ENCODE assay signal across 22 cellular contexts in the genomic region with DNA sequence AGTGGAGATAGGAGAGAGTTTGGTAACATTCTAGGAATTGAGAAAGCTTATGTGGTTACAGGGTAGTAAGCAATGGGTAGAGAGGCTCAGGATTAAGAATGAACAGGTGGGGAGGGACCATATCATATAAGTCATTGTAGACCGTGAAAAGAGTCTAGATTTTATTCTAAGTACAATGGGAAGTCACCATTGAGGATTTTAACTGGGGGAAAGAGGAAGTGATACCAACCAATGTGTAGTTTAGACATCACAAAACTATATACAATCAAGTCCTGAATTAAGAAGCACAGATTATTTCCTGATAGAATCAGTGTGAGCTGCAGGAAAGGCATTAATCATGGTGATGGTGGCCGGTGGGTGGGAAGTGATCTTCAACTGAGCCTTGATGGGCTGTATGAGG.
"Had no signal": no experiment of that assay in that cellular context is flagged by ENCODE, and none has a peak within 500 bp of the region (broad histone marks: within the 10 kb centered on the region; RNA-seq: fewer than 3 reads in every experiment).

No MANE protein-coding gene starts in this region.

- DNase-seq: activated CD4-positive, alpha-beta memory T cell treated with anti-CD3 and anti-CD28 coated beads, Interleukin-2, amount 10 ng/mL, durations not matched to agents 7 days and 5 days; activated CD4-positive, alpha-beta T cell treated with anti-CD3 and anti-CD28 coated beads for 36 hours; activated CD4-positive, alpha-beta T cell treated with anti-CD3 and anti-CD28 coated beads, Interleukin-2, amount 50 U/mL, for 1 hour; activated gamma-delta T cell treated with Interleukin-2 at 50 U/mL for 16 hours; activated naive CD4-positive, alpha-beta T cell treated with anti-CD3 and anti-CD28 coated beads, Interleukin-2, amount 10 ng/mL, durations not matched to agents 7 days and 5 days; activated naive CD8-positive, alpha-beta T cell treated with anti-CD3 and anti-CD28 coated beads for 36 hours; activated T-cell treated with anti-CD3 and anti-CD28 coated beads for 4 hours; activated T-cell treated with anti-CD3 and anti-CD28 coated beads, Interleukin-2, amount 50 U/mL, for 72 hours; MG63; NCI-H1105; NCI-H1436; NCI-H1694 treated with DMSO at 0.1 percent for 48 hours; NCI-H2029 treated with DMSO at 0.1 percent for 48 hours; NCI-H345; NCI-H510A; NCI-H526 treated with DMSO at 0.1 percent for 48 hours; NK-92 treated with Interleukin-12 subunit alpha and Interleukin-12 subunit beta, amount 100 ng/mL, for 24 hours; SIG-M5; T-helper 2 cell; WERI-Rb-1 had no signal

- H3K4me1 Mint-ChIP-seq: activated CD4-positive, alpha-beta memory T cell treated with anti-CD3 and anti-CD28 coated beads, Interleukin-2, amount 10 ng/mL, durations not matched to agents 7 days and 5 days; activated CD4-positive, alpha-beta T cell treated with anti-CD3 and anti-CD28 coated beads for 36 hours; activated naive CD4-positive, alpha-beta T cell treated with anti-CD3 and anti-CD28 coated beads, Interleukin-2, amount 10 ng/mL, durations not matched to agents 7 days and 5 days; activated naive CD8-positive, alpha-beta T cell treated with anti-CD3 and anti-CD28 coated beads for 36 hours had no signal

- H3K36me3 Mint-ChIP-seq: activated naive CD4-positive, alpha-beta T cell treated with anti-CD3 and anti-CD28 coated beads, Interleukin-2, amount 10 ng/mL, durations not matched to agents 7 days and 5 days; activated naive CD8-positive, alpha-beta T cell treated with anti-CD3 and anti-CD28 coated beads for 36 hours had no signal

- H3K9me3 Mint-ChIP-seq: activated CD4-positive, alpha-beta memory T cell treated with anti-CD3 and anti-CD28 coated beads, Interleukin-2, amount 10 ng/mL, durations not matched to agents 7 days and 5 days; activated naive CD4-positive, alpha-beta T cell treated with anti-CD3 and anti-CD28 coated beads, Interleukin-2, amount 10 ng/mL, durations not matched to agents 7 days and 5 days; activated naive CD8-positive, alpha-beta T cell treated with anti-CD3 and anti-CD28 coated beads for 36 hours; activated T-cell treated with anti-CD3 and anti-CD28 coated beads, Interleukin-2, amount 50 U/mL, for 72 hours; activated T-helper 2 cell treated with anti-CD3 and anti-CD28 coated beads, Interferon-gamma antibody, Interleukin-2, Interleukin-4, amounts not matched to agents 10 μg/mL and 5 μg/mL and 100 μg/mL, durations not matched to agents 14 hours and 24 hours and 36 hours had no signal

- H3K27ac ChIP-seq: coronary artery, WERI-Rb-1 had no signal

- H3K36me3 ChIP-seq: MG63, WERI-Rb-1 had no signal

- H3K27me3 ChIP-seq: MG63 had no signal

- H3K9me3 ChIP-seq: MG63 had no signal

- H3K4me3 ChIP-seq: coronary artery, MG63 had no signal

- H3K4me3 Mint-ChIP-seq: activated CD4-positive, alpha-beta memory T cell treated with anti-CD3 and anti-CD28 coated beads, Interleukin-2, amount 10 ng/mL, durations not matched to agents 7 days and 5 days; activated CD4-positive, alpha-beta T cell treated with anti-CD3 and anti-CD28 coated beads for 36 hours; activated naive CD4-positive, alpha-beta T cell treated with anti-CD3 and anti-CD28 coated beads, Interleukin-2, amount 10 ng/mL, durations not matched to agents 7 days and 5 days; activated naive CD8-positive, alpha-beta T cell treated with anti-CD3 and anti-CD28 coated beads for 36 hours; activated T-cell treated with anti-CD3 and anti-CD28 coated beads, Interleukin-2, amount 50 U/mL, for 72 hours had no signal

- ATAC-seq: activated CD4-positive, alpha-beta T cell treated with anti-CD3 and anti-CD28 coated beads for 36 hours; activated T-cell treated with anti-CD3 and anti-CD28 coated beads, Interleukin-2, amount 50 U/mL, for 72 hours had no signal

- H3K27ac Mint-ChIP-seq: activated CD4-positive, alpha-beta memory T cell treated with anti-CD3 and anti-CD28 coated beads, Interleukin-2, amount 10 ng/mL, durations not matched to agents 7 days and 5 days; activated CD4-positive, alpha-beta T cell treated with anti-CD3 and anti-CD28 coated beads for 36 hours; activated naive CD4-positive, alpha-beta T cell treated with anti-CD3 and anti-CD28 coated beads, Interleukin-2, amount 10 ng/mL, durations not matched to agents 7 days and 5 days; activated naive CD8-positive, alpha-beta T cell treated with anti-CD3 and anti-CD28 coated beads for 36 hours; activated T-cell treated with anti-CD3 and anti-CD28 coated beads, Interleukin-2, amount 50 U/mL, for 72 hours; activated T-helper 2 cell treated with anti-CD3 and anti-CD28 coated beads, Interferon-gamma antibody, Interleukin-2, Interleukin-4, amounts not matched to agents 10 μg/mL and 5 μg/mL and 100 μg/mL, durations not matched to agents 14 hours and 24 hours and 36 hours had no signal

- H3K27me3 Mint-ChIP-seq: activated CD4-positive, alpha-beta memory T cell treated with anti-CD3 and anti-CD28 coated beads, Interleukin-2, amount 10 ng/mL, durations not matched to agents 7 days and 5 days; activated naive CD4-positive, alpha-beta T cell treated with anti-CD3 and anti-CD28 coated beads, Interleukin-2, amount 10 ng/mL, durations not matched to agents 7 days and 5 days had no signal
